1 cellular context compared by ENCODE assay signal in genomic region chr2:46697830-46698323, GRCh38.
TF ChIP-seq lines count a peak whose summit lies in the region.

No MANE protein-coding gene starts in this region.

TF ChIP-seq in HepG2, 621 proteins besides CTCF, POLR2A, EP300 and RAD21 (continued from another document and continues in another):
- TF ChIP-seq, protein P1, sequence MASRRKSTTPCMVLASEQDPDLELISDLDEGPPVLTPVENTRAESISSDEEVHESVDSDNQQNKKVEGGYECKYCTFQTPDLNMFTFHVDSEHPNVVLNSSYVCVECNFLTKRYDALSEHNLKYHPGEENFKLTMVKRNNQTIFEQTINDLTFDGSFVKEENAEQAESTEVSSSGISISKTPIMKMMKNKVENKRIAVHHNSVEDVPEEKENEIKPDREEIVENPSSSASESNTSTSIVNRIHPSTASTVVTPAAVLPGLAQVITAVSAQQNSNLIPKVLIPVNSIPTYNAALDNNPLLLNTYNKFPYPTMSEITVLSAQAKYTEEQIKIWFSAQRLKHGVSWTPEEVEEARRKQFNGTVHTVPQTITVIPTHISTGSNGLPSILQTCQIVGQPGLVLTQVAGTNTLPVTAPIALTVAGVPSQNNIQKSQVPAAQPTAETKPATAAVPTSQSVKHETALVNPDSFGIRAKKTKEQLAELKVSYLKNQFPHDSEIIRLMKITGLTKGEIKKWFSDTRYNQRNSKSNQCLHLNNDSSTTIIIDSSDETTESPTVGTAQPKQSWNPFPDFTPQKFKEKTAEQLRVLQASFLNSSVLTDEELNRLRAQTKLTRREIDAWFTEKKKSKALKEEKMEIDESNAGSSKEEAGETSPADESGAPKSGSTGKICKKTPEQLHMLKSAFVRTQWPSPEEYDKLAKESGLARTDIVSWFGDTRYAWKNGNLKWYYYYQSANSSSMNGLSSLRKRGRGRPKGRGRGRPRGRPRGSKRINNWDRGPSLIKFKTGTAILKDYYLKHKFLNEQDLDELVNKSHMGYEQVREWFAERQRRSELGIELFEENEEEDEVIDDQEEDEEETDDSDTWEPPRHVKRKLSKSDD (CRISPR knock-in tag; IDR thresholded peaks at IDR 0.05; ENCODE audit: low read depth) = no peak
- no peak for TF ChIP-seq NR2F2 (IDR thresholded peaks at IDR 0.05; ENCODE audit: borderline replicate concordance, low read depth)
- no peak for TF ChIP-seq TBX3 (IDR thresholded peaks at IDR 0.05; ENCODE audit: borderline replicate concordance)
- TF ChIP-seq HMGA1 (CRISPR knock-in tag; conservative IDR thresholded peaks at IDR 0.05) = no peak
- no peak for TF ChIP-seq ZNF230 (CRISPR knock-in tag; IDR thresholded peaks at IDR 0.05)
- TF ChIP-seq MAF1 (CRISPR knock-in tag; IDR thresholded peaks at IDR 0.05; ENCODE audit: borderline replicate concordance) = no peak
- no peak for TF ChIP-seq KDM5A (IDR thresholded peaks at IDR 0.05; ENCODE audit: borderline replicate concordance, low read length)
- TF ChIP-seq, protein P2, sequence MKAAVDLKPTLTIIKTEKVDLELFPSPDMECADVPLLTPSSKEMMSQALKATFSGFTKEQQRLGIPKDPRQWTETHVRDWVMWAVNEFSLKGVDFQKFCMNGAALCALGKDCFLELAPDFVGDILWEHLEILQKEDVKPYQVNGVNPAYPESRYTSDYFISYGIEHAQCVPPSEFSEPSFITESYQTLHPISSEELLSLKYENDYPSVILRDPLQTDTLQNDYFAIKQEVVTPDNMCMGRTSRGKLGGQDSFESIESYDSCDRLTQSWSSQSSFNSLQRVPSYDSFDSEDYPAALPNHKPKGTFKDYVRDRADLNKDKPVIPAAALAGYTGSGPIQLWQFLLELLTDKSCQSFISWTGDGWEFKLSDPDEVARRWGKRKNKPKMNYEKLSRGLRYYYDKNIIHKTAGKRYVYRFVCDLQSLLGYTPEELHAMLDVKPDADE (CRISPR knock-in tag; IDR thresholded peaks at IDR 0.05) = no peak
- peak; percentile 62 for TF ChIP-seq PHF20 (CRISPR knock-in tag; IDR thresholded peaks at IDR 0.05)
- TF ChIP-seq USF2 (IDR thresholded peaks at IDR 0.05; ENCODE audit: low read depth, low read length) = no peak
- TF ChIP-seq USF2 (CRISPR knock-in tag; IDR thresholded peaks at IDR 0.05; ENCODE audit: borderline replicate concordance) = no peak
- no peak for TF ChIP-seq KLF13 (CRISPR knock-in tag; IDR thresholded peaks at IDR 0.05)
- no peak for TF ChIP-seq IRX3 (CRISPR knock-in tag; IDR thresholded peaks at IDR 0.05; ENCODE audit: borderline replicate concordance, low read depth)
- TF ChIP-seq FOXC1 (CRISPR knock-in tag; IDR thresholded peaks at IDR 0.05; ENCODE audit: borderline replicate concordance) = no peak
- TF ChIP-seq PAWR (CRISPR knock-in tag; IDR thresholded peaks at IDR 0.05; ENCODE audit: borderline replicate concordance) = no peak
- no peak for TF ChIP-seq MEIS1 (CRISPR knock-in tag; IDR thresholded peaks at IDR 0.05; ENCODE audit: borderline replicate concordance)
- no peak for TF ChIP-seq ZNF572 (CRISPR knock-in tag; IDR thresholded peaks at IDR 0.05)
- no peak for TF ChIP-seq ZSCAN20 (CRISPR knock-in tag; IDR thresholded peaks at IDR 0.05; ENCODE audit: borderline replicate concordance)
- no peak for TF ChIP-seq SRSF9 (IDR thresholded peaks at IDR 0.05; ENCODE audit: borderline replicate concordance, insufficient read depth, low read depth, low read length, poor library complexity, severe bottlenecking)
- no peak for TF ChIP-seq ARNT (IDR thresholded peaks at IDR 0.05)
- TF ChIP-seq ZNF570 (CRISPR knock-in tag; IDR thresholded peaks at IDR 0.05; ENCODE audit: borderline replicate concordance) = no peak
- no peak for TF ChIP-seq ZNF737 (CRISPR knock-in tag; IDR thresholded peaks at IDR 0.05; ENCODE audit: borderline replicate concordance)
- TF ChIP-seq NR2F1 (CRISPR knock-in tag; IDR thresholded peaks at IDR 0.05) = peak in 1 of 2 experiments; percentile 50; a peak in 1 of 4 replicates
- 0 out of 2 replicates have a peak, but pooled peaks have one; percentile 26 for TF ChIP-seq DNMT1 (CRISPR knock-in tag; IDR thresholded peaks at IDR 0.05)
- TF ChIP-seq POLR2AphosphoS5 (IDR thresholded peaks at IDR 0.05; ENCODE audit: low read depth, low read length) = peak; percentile 61
- no peak for TF ChIP-seq ZNF777 (CRISPR knock-in tag; IDR thresholded peaks at IDR 0.05)
- TF ChIP-seq ZBTB38 (CRISPR knock-in tag; IDR thresholded peaks at IDR 0.05) = no peak
- TF ChIP-seq, protein P3, sequence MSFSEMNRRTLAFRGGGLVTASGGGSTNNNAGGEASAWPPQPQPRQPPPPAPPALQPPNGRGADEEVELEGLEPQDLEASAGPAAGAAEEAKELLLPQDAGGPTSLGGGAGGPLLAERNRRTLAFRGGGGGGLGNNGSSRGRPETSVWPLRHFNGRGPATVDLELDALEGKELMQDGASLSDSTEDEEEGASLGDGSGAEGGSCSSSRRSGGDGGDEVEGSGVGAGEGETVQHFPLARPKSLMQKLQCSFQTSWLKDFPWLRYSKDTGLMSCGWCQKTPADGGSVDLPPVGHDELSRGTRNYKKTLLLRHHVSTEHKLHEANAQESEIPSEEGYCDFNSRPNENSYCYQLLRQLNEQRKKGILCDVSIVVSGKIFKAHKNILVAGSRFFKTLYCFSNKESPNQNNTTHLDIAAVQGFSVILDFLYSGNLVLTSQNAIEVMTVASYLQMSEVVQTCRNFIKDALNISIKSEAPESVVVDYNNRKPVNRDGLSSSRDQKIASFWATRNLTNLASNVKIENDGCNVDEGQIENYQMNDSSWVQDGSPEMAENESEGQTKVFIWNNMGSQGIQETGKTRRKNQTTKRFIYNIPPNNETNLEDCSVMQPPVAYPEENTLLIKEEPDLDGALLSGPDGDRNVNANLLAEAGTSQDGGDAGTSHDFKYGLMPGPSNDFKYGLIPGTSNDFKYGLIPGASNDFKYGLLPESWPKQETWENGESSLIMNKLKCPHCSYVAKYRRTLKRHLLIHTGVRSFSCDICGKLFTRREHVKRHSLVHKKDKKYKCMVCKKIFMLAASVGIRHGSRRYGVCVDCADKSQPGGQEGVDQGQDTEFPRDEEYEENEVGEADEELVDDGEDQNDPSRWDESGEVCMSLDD (CRISPR knock-in tag; IDR thresholded peaks at IDR 0.05; ENCODE audit: borderline replicate concordance) = no peak
- peak; percentile 83 for TF ChIP-seq NR2C2 (CRISPR knock-in tag; IDR thresholded peaks at IDR 0.05; ENCODE audit: borderline replicate concordance)
- TF ChIP-seq CEBPG (CRISPR knock-in tag; IDR thresholded peaks at IDR 0.05) = no peak
- TF ChIP-seq ARNTL (CRISPR knock-in tag; IDR thresholded peaks at IDR 0.05) = no peak
- TF ChIP-seq ZNF788 (CRISPR knock-in tag; IDR thresholded peaks at IDR 0.05; ENCODE audit: borderline replicate concordance) = no peak
- TF ChIP-seq KLF12 (CRISPR knock-in tag; IDR thresholded peaks at IDR 0.05; ENCODE audit: borderline replicate concordance) = no peak
- no peak for TF ChIP-seq SRSF1 (optimal IDR thresholded peaks at IDR 0.05; ENCODE audit: low read depth, low read length)
- TF ChIP-seq ZNF883 (CRISPR knock-in tag; IDR thresholded peaks at IDR 0.05; ENCODE audit: not compliant biosample characterization) = no peak
- TF ChIP-seq ZNF33A (CRISPR knock-in tag; IDR thresholded peaks at IDR 0.05; ENCODE audit: borderline replicate concordance) = no peak
- TF ChIP-seq ZNF703 (CRISPR knock-in tag; IDR thresholded peaks at IDR 0.05; ENCODE audit: borderline replicate concordance) = no peak
- no peak for TF ChIP-seq ZNF44 (CRISPR knock-in tag; IDR thresholded peaks at IDR 0.05)
- no peak for TF ChIP-seq ZNF839 (CRISPR knock-in tag; IDR thresholded peaks at IDR 0.05; ENCODE audit: borderline replicate concordance)
- no peak for TF ChIP-seq ZNF460 (CRISPR knock-in tag; IDR thresholded peaks at IDR 0.05; ENCODE audit: borderline replicate concordance)
- TF ChIP-seq, protein P4, sequence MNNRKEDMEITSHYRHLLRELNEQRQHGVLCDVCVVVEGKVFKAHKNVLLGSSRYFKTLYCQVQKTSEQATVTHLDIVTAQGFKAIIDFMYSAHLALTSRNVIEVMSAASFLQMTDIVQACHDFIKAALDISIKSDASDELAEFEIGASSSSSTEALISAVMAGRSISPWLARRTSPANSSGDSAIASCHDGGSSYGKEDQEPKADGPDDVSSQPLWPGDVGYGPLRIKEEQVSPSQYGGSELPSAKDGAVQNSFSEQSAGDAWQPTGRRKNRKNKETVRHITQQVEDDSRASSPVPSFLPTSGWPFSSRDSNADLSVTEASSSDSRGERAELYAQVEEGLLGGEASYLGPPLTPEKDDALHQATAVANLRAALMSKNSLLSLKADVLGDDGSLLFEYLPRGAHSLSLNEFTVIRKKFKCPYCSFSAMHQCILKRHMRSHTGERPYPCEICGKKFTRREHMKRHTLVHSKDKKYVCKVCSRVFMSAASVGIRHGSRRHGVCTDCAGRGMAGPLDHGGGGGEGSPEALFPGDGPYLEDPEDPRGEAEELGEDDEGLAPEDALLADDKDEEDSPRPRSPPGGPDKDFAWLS (CRISPR knock-in tag; IDR thresholded peaks at IDR 0.05; ENCODE audit: borderline replicate concordance) = 0 out of 2 replicates have a peak, but pooled peaks have one; percentile 6
- TF ChIP-seq, protein P5, sequence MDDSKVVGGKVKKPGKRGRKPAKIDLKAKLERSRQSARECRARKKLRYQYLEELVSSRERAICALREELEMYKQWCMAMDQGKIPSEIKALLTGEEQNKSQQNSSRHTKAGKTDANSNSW (CRISPR knock-in tag; IDR thresholded peaks at IDR 0.05; ENCODE audit: borderline replicate concordance) = no peak
- TF ChIP-seq MLLT10 (CRISPR knock-in tag; IDR thresholded peaks at IDR 0.05) = no peak
- peak; percentile 38; the same call in 1 of the 2 replicates for TF ChIP-seq HMG20A (CRISPR knock-in tag; IDR thresholded peaks at IDR 0.05; ENCODE audit: borderline replicate concordance)
- no peak for TF ChIP-seq MIER2 (CRISPR knock-in tag; IDR thresholded peaks at IDR 0.05)
- 0 out of 2 replicates have a peak, but pooled peaks have one; percentile 6 for TF ChIP-seq RARG (CRISPR knock-in tag; IDR thresholded peaks at IDR 0.05; ENCODE audit: low read depth)
- TF ChIP-seq ZIK1 (CRISPR knock-in tag; IDR thresholded peaks at IDR 0.05; ENCODE audit: borderline replicate concordance, low read depth) = 0 out of 2 replicates have a peak, but pooled peaks have one; percentile 12
- TF ChIP-seq TMF1 (CRISPR knock-in tag; IDR thresholded peaks at IDR 0.05; ENCODE audit: low read depth) = no peak
- TF ChIP-seq ZNF7 (CRISPR knock-in tag; IDR thresholded peaks at IDR 0.05) = no peak
- no peak for TF ChIP-seq HNF1A (IDR thresholded peaks at IDR 0.05; ENCODE audit: low read depth)
- no peak for TF ChIP-seq HNF1A (CRISPR knock-in tag; IDR thresholded peaks at IDR 0.05; ENCODE audit: borderline replicate concordance)
- TF ChIP-seq ZNF430 (CRISPR knock-in tag; IDR thresholded peaks at IDR 0.05) = no peak
- no peak for TF ChIP-seq FOXP4 (CRISPR knock-in tag; IDR thresholded peaks at IDR 0.05)
- no peak; the same call in 1 of the 2 replicates for TF ChIP-seq KAT7 (CRISPR knock-in tag; IDR thresholded peaks at IDR 0.05; ENCODE audit: borderline replicate concordance)
- TF ChIP-seq ZFP36L2 (CRISPR knock-in tag; IDR thresholded peaks at IDR 0.05) = no peak
